In genomic region chr10:17814981-17815380, GRCh38 we compare ENCODE assay signal across 27 cellular contexts. TPM values are rescaled to one million over a fixed set of nuclear protein-coding genes. Genes with fewer than 3 reads are reported as not detected.
"Had no signal": no experiment of that assay in that cellular context is flagged by ENCODE, and none has a peak within 500 bp of the region (broad histone marks: within the 10 kb centered on the region; RNA-seq: fewer than 3 reads in every experiment).

No MANE protein-coding gene starts in this region.

- H3K4me3 ChIP-seq: MG63, SK-N-MC had no signal

- ATAC-seq: activated CD4-positive, alpha-beta T cell treated with anti-CD3 and anti-CD28 coated beads for 36 hours; activated T-helper 17 cell treated with anti-CD3 and anti-CD28 coated beads, Interleukin-2, amount 50 U/mL, for 72 hours; T-cell had no signal

- H3K9me3 ChIP-seq: MG63 had no signal

- FAIRE-seq: astrocyte had no signal

- DNase-seq: activated CD4-positive, alpha-beta memory T cell treated with anti-CD3 and anti-CD28 coated beads, Interleukin-2, amount 10 ng/mL, durations not matched to agents 7 days and 5 days; activated CD4-positive, alpha-beta T cell treated with anti-CD3 and anti-CD28 coated beads for 36 hours; activated CD4-positive, alpha-beta T cell treated with anti-CD3 and anti-CD28 coated beads, Interleukin-2, amount 50 U/mL, for 1 hour; activated gamma-delta T cell; activated naive CD4-positive, alpha-beta T cell treated with anti-CD3 and anti-CD28 coated beads for 36 hours; activated T-cell treated with anti-CD3 and anti-CD28 coated beads for 4 hours; activated T-cell treated with anti-CD3 and anti-CD28 coated beads, Interleukin-2, amount 50 U/mL, for 48 hours; amygdala; MG63; NCI-H1048; NCI-H1417 treated with DMSO at 0.1 percent for 48 hours; NCI-H1694; NCI-H2029; NCI-H2107; NCI-H2171 treated with DMSO at 0.1 percent for 48 hours; NCI-H226; NCI-H526 treated with DMSO at 0.1 percent for 48 hours; NCI-H82; T-cell; T-helper 2 cell; T1000 had no signal

- H3K27ac ChIP-seq: SK-N-MC, VCaP had no signal

- H3K27me3 ChIP-seq: MG63 had no signal

- H3K36me3 ChIP-seq: MG63 had no signal

RNA-seq across cellular contexts. Expression of gene MRC1, which starts 5.8 kb away (rescaled TPM):
- total RNA-seq: activated CD4-positive, alpha-beta memory T cell treated with anti-CD3 and anti-CD28 coated beads, Interleukin-2, amount 10 ng/mL, durations not matched to agents 7 days and 5 days; OCI-LY7; RPMI7951 had no signal
